15 cellular contexts compared by ENCODE assay signal in the genomic region with DNA sequence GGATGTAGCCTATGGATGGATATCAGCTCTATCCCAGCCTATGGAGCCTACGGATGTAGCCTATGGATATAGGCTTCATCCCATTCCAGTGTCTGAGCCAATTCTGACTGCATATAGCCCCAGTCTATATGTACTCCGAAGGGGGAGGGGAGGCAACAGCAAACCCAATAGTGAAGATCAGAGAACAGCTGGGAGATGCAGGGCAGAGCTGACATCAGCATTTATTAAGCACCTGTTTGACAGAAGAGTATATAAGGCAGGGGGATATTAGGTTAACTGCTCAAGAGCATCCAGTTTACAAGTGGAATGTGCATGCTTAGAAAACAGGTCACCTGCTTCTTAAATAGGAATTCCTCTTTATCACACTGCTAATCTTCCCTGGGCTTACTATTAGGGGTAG.
DNase-seq lines count a peak whose midpoint lies in the region; ATAC-seq, FAIRE-seq and TF ChIP-seq lines count a peak whose summit lies in the region.
"Had no signal": no experiment of that assay in that cellular context is flagged by ENCODE, and none has a peak within 500 bp of the region (broad histone marks: within the 10 kb centered on the region; RNA-seq: fewer than 3 reads in every experiment).

No MANE protein-coding gene starts in this region.

- H3K4me2 ChIP-seq in MM.1S (ENCODE audit: low read depth, low read length): peak overlapping the region; percentile 70

- H3K9me2 ChIP-seq in MM.1S (replicated peaks; ENCODE audit: insufficient read depth, low read length): no peaks in the 10 kb centered on the region

- no peaks in the 10 kb centered on the region for H3K36me3 ChIP-seq in MM.1S (replicated peaks; ENCODE audit: insufficient read depth, low read length)

- H3K27me3 ChIP-seq in MM.1S (replicated peaks; ENCODE audit: insufficient read depth, low read length): no peaks in the 10 kb centered on the region

- H3K27ac ChIP-seq in MM.1S (ENCODE audit: low read length): peak overlapping the region; percentile 97

- peaks cover 61% of the 10 kb centered on the region for H3K4me1 ChIP-seq in MM.1S (ENCODE audit: low read length)

- no peaks in the 10 kb centered on the region for H3K9me3 ChIP-seq in MM.1S (replicated peaks; ENCODE audit: insufficient read depth, low read length)

- FAIRE-seq in GM19239 (lab: Jason Lieb, UNC) (peak; percentile 28), urothelium cell line (lab: Jason Lieb, UNC) (peak; percentile 37)
- FAIRE-seq: D721Med, H1 had no signal

- TF ChIP-seq CTCF in MM.1S (IDR thresholded peaks at IDR 0.05; ENCODE audit: low read length): no peak

- H3K4me3 ChIP-seq in MM.1S (ENCODE audit: low read length): no peak overlapping the region

- peaks cover 22% of the 10 kb centered on the region for H3K79me2 ChIP-seq in MM.1S (ENCODE audit: low read length)

- H3F3A ChIP-seq in MM.1S (ENCODE audit: insufficient read depth, low read length): peaks cover 48% of the 10 kb centered on the region

- no peaks in the 10 kb centered on the region for H4K20me1 ChIP-seq in MM.1S (ENCODE audit: insufficient read depth, low read length)

- H3K9ac ChIP-seq in MM.1S (ENCODE audit: low read length): peak overlapping the region; percentile 81; the same call in 1 of the 2 replicates

- DNase-seq in GM19239 (ENCODE audit: insufficient read length, low spot score): no peak
- DNase-seq in MM.1S: peak; percentile 82
- peak; percentile 57 for DNase-seq in RPMI8226
- DNase-seq in urothelium cell line (ENCODE audit: low spot score): no peak
- DNase-seq: CD8-positive, alpha-beta T cell; COR-L47; DMS53; GF-D8; HCEC 1CT; HFFc6 had no signal

- H2AFZ ChIP-seq in MM.1S (ENCODE audit: low read length): no peak overlapping the region

- ATAC-seq in GM21825 (IDR thresholded peaks at IDR 0.05; ENCODE audit: unreplicated experiment) (no peak), GM21447 (IDR thresholded peaks at IDR 0.05; ENCODE audit: unreplicated experiment) (no peak)
- ATAC-seq in activated CD4-positive, CD25-positive, alpha-beta regulatory T cell treated with anti-CD3 and anti-CD28 coated beads, Interleukin-2, amount 50 U/mL, for 24 hours: no peak
- ATAC-seq: CD8-positive, alpha-beta T cell had no signal

Comparison
In these comparisons a context has a peak if more than half of its experiments do, and no peak if none do; other contexts are left out.
1. DNase-seq: peak in MM.1S (single experiment) and RPMI8226 (single experiment); none in GM19239 (single experiment) and urothelium cell line (single experiment).